In genomic region chr15:92648190-92648875, GRCh38 we compare ENCODE assay signal across 16 cellular contexts. TPM values are rescaled to one million over a fixed set of nuclear protein-coding genes. Genes with fewer than 3 reads are reported as not detected.
A peak's percentile ranks its signal among the peaks of the same experiment; 100 is the strongest.
DNase-seq lines count a peak whose midpoint lies in the region; ATAC-seq, FAIRE-seq and TF ChIP-seq lines count a peak whose summit lies in the region.
"Had no signal": no experiment of that assay in that cellular context is flagged by ENCODE, and none has a peak within 500 bp of the region (broad histone marks: within the 10 kb centered on the region; RNA-seq: fewer than 3 reads in every experiment).

No MANE protein-coding gene starts in this region.

- H3K4me1 Mint-ChIP-seq in type B pancreatic cell (ENCODE audit: unreplicated experiment) = peaks cover 17% of the 10 kb centered on the region
- H3K4me1 Mint-ChIP-seq in activated T-cell treated with anti-CD3 and anti-CD28 coated beads, Interleukin-2, amount 50 U/mL, for 72 hours (ENCODE audit: low read depth) = no peaks in the 10 kb centered on the region

- no peaks in the 10 kb centered on the region for H3K9me3 ChIP-seq in left lung

- FAIRE-seq in D721Med (lab: Jason Lieb, UNC) = no peak

- intact Hi-C loops in left lung (cut with DNase I) = no loop called here

- no peaks in the 10 kb centered on the region for H3K36me3 Mint-ChIP-seq in type B pancreatic cell
- H3K36me3 Mint-ChIP-seq in activated T-cell treated with anti-CD3 and anti-CD28 coated beads, Interleukin-2, amount 50 U/mL, for 72 hours (ENCODE audit: insufficient read depth in 2 of 2) = peaks cover 0 to 2% of the 10 kb centered on the region in 2 donors

- H3K27ac ChIP-seq in VCaP = peak overlapping the region; percentile 100
- H3K27ac ChIP-seq in left lung = no peak overlapping the region
- H3K27ac ChIP-seq: 22Rv1, HL-60 had no signal

- H3K27me3 Mint-ChIP-seq in type B pancreatic cell = no peaks in the 10 kb centered on the region
- peaks cover 21% of the 10 kb centered on the region for H3K27me3 Mint-ChIP-seq in activated T-cell treated with anti-CD3 and anti-CD28 coated beads, Interleukin-2, amount 50 U/mL, for 72 hours (ENCODE audit: low read depth)

- no peak overlapping the region for H3K4me3 ChIP-seq in left lung

- H3K4me1 ChIP-seq in left lung = peaks cover 0 to 10% of the 10 kb centered on the region in 2 donors

- TF ChIP-seq CTCF in VCaP (conservative IDR thresholded peaks at IDR 0.05) (no peak), left lung (IDR thresholded peaks at IDR 0.05) (no peak), type B pancreatic cell (conservative IDR thresholded peaks at IDR 0.05) (no peak), D721Med (IDR thresholded peaks at IDR 0.05; ENCODE audit: insufficient read depth, missing control alignments) (no peak)

- no peak overlapping the region for H3K4me3 Mint-ChIP-seq in type B pancreatic cell
- H3K4me3 Mint-ChIP-seq in activated T-cell treated with anti-CD3 and anti-CD28 coated beads, Interleukin-2, amount 50 U/mL, for 72 hours = no peak overlapping the region

- peaks cover 9% of the 10 kb centered on the region for H3K9me3 Mint-ChIP-seq in type B pancreatic cell
- peaks cover 0 to 2% of the 10 kb centered on the region in 2 donors for H3K9me3 Mint-ChIP-seq in activated T-cell treated with anti-CD3 and anti-CD28 coated beads, Interleukin-2, amount 50 U/mL, for 72 hours
- H3K9me3 Mint-ChIP-seq: activated T-helper 2 cell treated with anti-CD3 and anti-CD28 coated beads, Interferon-gamma antibody, Interleukin-2, Interleukin-4, amounts not matched to agents 10 μg/mL and 5 μg/mL and 100 μg/mL, durations not matched to agents 14 hours and 24 hours and 36 hours had no signal

- peak overlapping the region; percentile 48 for H3K27ac Mint-ChIP-seq in type B pancreatic cell
- H3K27ac Mint-ChIP-seq in activated T-cell treated with anti-CD3 and anti-CD28 coated beads, Interleukin-2, amount 50 U/mL, for 72 hours = no peak overlapping the region
- H3K27ac Mint-ChIP-seq: activated T-helper 2 cell treated with anti-CD3 and anti-CD28 coated beads, Interferon-gamma antibody, Interleukin-2, Interleukin-4, amounts not matched to agents 10 μg/mL and 5 μg/mL and 100 μg/mL, durations not matched to agents 14 hours and 24 hours and 36 hours had no signal

- H3K27me3 ChIP-seq in left lung = no peaks in the 10 kb centered on the region

- DNase-seq in NCI-H1092 treated with DMSO at 0.1 percent for 48 hours (lab: John Stamatoyannopoulos, UW) (peak; percentile 14), NCI-H1092 (lab: John Stamatoyannopoulos, UW) (no peak), left lung (no peak), type B pancreatic cell (ENCODE audit: extremely low spot score, unreplicated experiment) (no peak), D721Med (ENCODE audit: insufficient read length, low spot score) (no peak)
- DNase-seq in activated T-cell treated with anti-CD3 and anti-CD28 coated beads, Interleukin-2, amount 50 U/mL, for 72 hours = no peak
- DNase-seq: activated CD4-positive, CD25-positive, alpha-beta regulatory T cell treated with anti-CD3 and anti-CD28 coated beads, Interleukin-2, amount 50 U/mL, for 72 hours; COR-L47; EL; NCI-H446; T1000 had no signal

- ATAC-seq in left lung = peak; percentile 30
- no peak for ATAC-seq in GM21367 (IDR thresholded peaks at IDR 0.05; ENCODE audit: unreplicated experiment)
- ATAC-seq in activated T-cell treated with anti-CD3 and anti-CD28 coated beads, Interleukin-2, amount 50 U/mL, for 72 hours (replicated peaks in 1 of 2) = no peak

- H3K36me3 ChIP-seq in left lung = no peaks in the 10 kb centered on the region

RNA-seq across cellular contexts. Expression of gene FAM174B, which starts 7.2 kb away (rescaled TPM):
- total RNA-seq in left lung (10 to 100 TPM; 42.8 to 66.3 TPM), type B pancreatic cell (ENCODE audit: low replicate concordance) (33.2 and 41.4 TPM in 2 replicates)
- 1 to 10 TPM; 5.0 to 9.9 TPM for total RNA-seq in activated T-cell treated with anti-CD3 and anti-CD28 coated beads, Interleukin-2, amount 50 U/mL, for 72 hours
